ENCODE assay signal across 25 cellular contexts in the genomic region with DNA sequence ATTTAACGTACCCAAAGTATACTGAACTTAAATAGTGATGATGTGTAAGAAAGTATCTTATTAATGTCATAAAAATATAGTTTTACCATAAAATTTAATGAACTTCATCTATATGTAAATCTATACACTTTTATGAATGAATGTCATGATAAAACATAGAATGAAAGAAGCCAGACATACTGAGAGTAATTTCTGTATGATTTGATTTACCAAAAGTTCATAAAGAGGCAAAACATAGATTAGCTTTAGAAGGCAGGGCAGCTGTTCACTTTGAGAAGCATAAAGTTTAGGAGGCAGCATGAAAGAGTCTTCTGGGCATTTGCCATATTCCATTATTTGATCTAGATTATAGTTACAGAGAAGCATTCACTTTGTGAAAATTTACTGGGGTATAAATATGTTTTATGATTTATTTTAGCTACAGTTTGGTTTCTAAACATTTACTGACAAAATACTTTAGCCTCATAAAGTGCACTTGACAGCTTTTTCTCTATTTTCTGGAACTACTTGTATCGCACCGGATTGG.
DNase-seq lines count a peak whose midpoint lies in the region; ATAC-seq and TF ChIP-seq lines count a peak whose summit lies in the region.
"Had no signal": no experiment of that assay in that cellular context is flagged by ENCODE, and none has a peak within 500 bp of the region (broad histone marks: within the 10 kb centered on the region; RNA-seq: fewer than 3 reads in every experiment).

No MANE protein-coding gene starts in this region.

- peak; percentile 73 for DNase-seq in LNCaP clone FGC (ENCODE audit: low read depth)
- DNase-seq in SK-N-DZ (ENCODE audit: low spot score) = peak; percentile 11
- DNase-seq in T-helper 9 cell = no peak
- no peak for DNase-seq in dorsolateral prefrontal cortex
- DNase-seq in NCI-H524 treated with DMSO at 0.1 percent for 48 hours (lab: John Stamatoyannopoulos, UW) = no peak
- DNase-seq: 8988T; ACHN; BE2C; C1 segment of cervical spinal cord; CD4-positive, alpha-beta memory T cell; CD4-positive, CD25-positive, alpha-beta regulatory T cell; CD8-positive, alpha-beta memory T cell; COR-L47; DMS 273 treated with DMSO at 0.1 percent for 48 hours; DMS153; DMS53; DMS79; DND-41; EL; GDM1 had no signal

- TF ChIP-seq CTCF in 22Rv1 (IDR thresholded peaks at IDR 0.05) (no peak), LNCaP clone FGC (IDR thresholded peaks at IDR 0.05; ENCODE audit: control insufficient read depth, extremely low read depth, insufficient read depth) (no peak), dorsolateral prefrontal cortex (IDR thresholded peaks at IDR 0.05 in 54 of 56, conservative IDR thresholded peaks at IDR 0.05 in 2 of 56; ENCODE audit: low read depth in 1 of 56, partially characterized antibody in 56 of 56) (no peak)

- no peaks in the 10 kb centered on the region for H3K27me3 ChIP-seq in dorsolateral prefrontal cortex
- H3K27me3 ChIP-seq: BE2C, BLaER1 had no signal

- intact Hi-C loops in dorsolateral prefrontal cortex (cut with DNase I) = no loop called here

- H3K4me3 ChIP-seq in LNCaP clone FGC (ENCODE audit: low read depth, low read length) = no peak overlapping the region
- no peak overlapping the region for H3K4me3 ChIP-seq in dorsolateral prefrontal cortex
- H3K4me3 ChIP-seq: BLaER1, GM12878 had no signal

- peak overlapping the region; percentile 69 for H3K27ac ChIP-seq in 22Rv1
- no peak overlapping the region for H3K27ac ChIP-seq in dorsolateral prefrontal cortex
- H3K27ac ChIP-seq: BLaER1 had no signal

- ATAC-seq in SK-N-SH treated with all-trans-retinoic acid at 6 μM for 48 hours = no peak
- ATAC-seq in HG03378 (IDR thresholded peaks at IDR 0.05; ENCODE audit: unreplicated experiment) = no peak
- ATAC-seq: GM12878 had no signal

TF ChIP-seq in SK-N-SH treated with all-trans-retinoic acid at 6 μM for 48 hours, 23 proteins besides CTCF, POLR2A, EP300 and RAD21:
- TF ChIP-seq TCF4 (CRISPR knock-in tag; IDR thresholded peaks at IDR 0.05; ENCODE audit: borderline replicate concordance) = peak; percentile 82
- no peak for TF ChIP-seq CSDC2 (CRISPR knock-in tag; IDR thresholded peaks at IDR 0.05)
TF ChIP-seq in SK-N-SH treated with all-trans-retinoic acid at 6 μM for 48 hours: peak in this region for 1.

Comparison
In these comparisons a context has a peak if more than half of its experiments do, and no peak if none do; other contexts are left out.
1. DNase-seq: peak in LNCaP clone FGC (single experiment) and SK-N-DZ (single experiment); none in T-helper 9 cell (single experiment), dorsolateral prefrontal cortex (0 of 10) and NCI-H524 treated with DMSO at 0.1 percent for 48 hours (single experiment).